34 cellular contexts compared by ENCODE assay signal in the genomic region with DNA sequence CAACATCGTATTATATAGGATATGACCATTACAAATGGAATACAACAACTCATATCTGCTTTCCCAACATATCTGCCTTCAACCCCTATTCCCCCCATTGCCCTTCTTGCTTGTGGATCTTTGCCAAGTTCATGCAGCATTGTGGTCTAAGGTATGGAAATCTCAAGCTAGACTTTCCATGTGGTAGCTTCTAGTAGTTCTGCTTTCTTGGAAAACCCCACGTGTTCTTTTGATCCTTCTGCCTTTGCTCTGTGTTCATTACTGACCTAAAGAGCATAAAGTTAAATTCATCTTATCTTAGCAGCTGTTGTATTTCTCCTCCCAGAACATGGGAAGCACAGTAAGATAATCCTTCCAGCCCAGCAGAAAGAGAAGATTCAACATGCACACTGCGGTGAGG.
"Had no signal": no experiment of that assay in that cellular context is flagged by ENCODE, and none has a peak within 500 bp of the region (broad histone marks: within the 10 kb centered on the region; RNA-seq: fewer than 3 reads in every experiment).

No MANE protein-coding gene starts in this region.

- H3K4me3 ChIP-seq: MG63 had no signal

- H3K36me3 ChIP-seq: MG63 had no signal

- H3K9me3 ChIP-seq: MG63 had no signal

- H3K27me3 ChIP-seq: MG63 had no signal

- DNase-seq: Karpas-422, Kasumi-1, MG63, MM.1S, MV-4-11, NCI-H1048, NCI-H1092, NCI-H1092 treated with DMSO at 0.1 percent for 48 hours, NCI-H1105, NCI-H1105 treated with DMSO at 0.1 percent for 48 hours, NCI-H1417, NCI-H1417 treated with DMSO at 0.1 percent for 48 hours, NCI-H1436, NCI-H1436 treated with DMSO at 0.1 percent for 48 hours, NCI-H146, NCI-H1694, NCI-H1694 treated with DMSO at 0.1 percent for 48 hours, NCI-H187, NCI-H187 treated with DMSO at 0.1 percent for 48 hours, NCI-H1930, NCI-H2029, NCI-H2029 treated with DMSO at 0.1 percent for 48 hours, NCI-H2081, NCI-H2081 treated with DMSO at 0.1 percent for 48 hours, NCI-H2107, NCI-H2171, NCI-H2171 treated with DMSO at 0.1 percent for 48 hours, NCI-H2227 treated with DMSO at 0.1 percent for 48 hours, NCI-H226, NCI-H345, NCI-H446, NCI-H446 treated with DMSO at 0.1 percent for 48 hours, NCI-H510A, NCI-H510A treated with DMSO at 0.1 percent for 48 hours had no signal
